Comparison of ENCODE assay signal across 1 cellular context in the genomic region with DNA sequence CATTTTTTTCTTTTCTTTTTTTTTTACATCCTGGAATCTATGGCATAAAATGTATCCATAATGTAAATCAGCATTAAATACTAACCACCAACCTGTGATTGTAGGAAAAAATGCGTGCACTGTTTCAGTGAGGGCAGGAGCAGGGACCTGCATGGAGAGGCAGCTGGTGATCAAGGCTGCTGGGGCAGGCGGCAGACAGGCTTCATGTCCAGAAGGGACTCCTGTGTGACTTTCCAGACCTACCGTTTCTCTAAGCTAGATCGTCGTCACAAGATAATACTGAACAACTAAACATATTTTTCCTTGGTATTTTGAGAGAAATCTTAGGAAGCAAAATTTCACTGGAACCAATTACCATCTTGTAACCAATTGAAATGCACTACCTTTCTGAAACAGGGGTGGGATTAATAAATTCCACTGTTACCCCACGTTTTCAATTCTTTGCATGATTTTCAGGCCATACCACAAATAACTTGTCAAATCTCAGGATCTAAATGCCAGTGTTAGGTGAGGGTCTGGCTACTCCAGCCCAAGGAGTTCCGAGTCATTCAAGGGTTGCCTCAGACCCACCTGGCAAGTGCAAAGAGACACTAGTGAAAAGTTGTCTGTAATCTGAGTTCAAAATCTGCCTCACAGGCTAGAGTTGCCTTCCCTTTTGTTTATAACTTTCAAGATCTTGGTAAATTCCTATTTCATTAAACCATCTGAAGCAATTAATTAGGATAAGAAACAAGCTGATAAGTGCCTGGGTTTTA.
TF ChIP-seq lines count a peak whose summit lies in the region.

No MANE protein-coding gene starts in this region.

TF ChIP-seq in IMR-90, 13 proteins besides CTCF, POLR2A, EP300 and RAD21:
- TF ChIP-seq, protein P1, sequence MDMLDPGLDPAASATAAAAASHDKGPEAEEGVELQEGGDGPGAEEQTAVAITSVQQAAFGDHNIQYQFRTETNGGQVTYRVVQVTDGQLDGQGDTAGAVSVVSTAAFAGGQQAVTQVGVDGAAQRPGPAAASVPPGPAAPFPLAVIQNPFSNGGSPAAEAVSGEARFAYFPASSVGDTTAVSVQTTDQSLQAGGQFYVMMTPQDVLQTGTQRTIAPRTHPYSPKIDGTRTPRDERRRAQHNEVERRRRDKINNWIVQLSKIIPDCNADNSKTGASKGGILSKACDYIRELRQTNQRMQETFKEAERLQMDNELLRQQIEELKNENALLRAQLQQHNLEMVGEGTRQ (IDR thresholded peaks at IDR 0.05; ENCODE audit: low read depth, low read length) = no peak
